ENCODE assay signal across 10 cellular contexts in genomic region chr18:58186258-58186948, GRCh38.
DNase-seq lines count a peak whose midpoint lies in the region; ATAC-seq, FAIRE-seq and TF ChIP-seq lines count a peak whose summit lies in the region.
"Had no signal": no experiment of that assay in that cellular context is flagged by ENCODE, and none has a peak within 500 bp of the region (broad histone marks: within the 10 kb centered on the region; RNA-seq: fewer than 3 reads in every experiment).

No MANE protein-coding gene starts in this region.

- no peak overlapping the region for H3K23ac ChIP-seq in H1 (ENCODE audit: insufficient read length)

- H3K14ac ChIP-seq in H1 (ENCODE audit: insufficient read length), result no peak overlapping the region

- H2AFZ ChIP-seq in H1 (ENCODE audit: low read length) (no peak overlapping the region), osteoblast (ENCODE audit: low read length) (no peak overlapping the region)

- no peak for ATAC-seq in natural killer cell treated with Interleukin-12 subunit alpha and Interleukin-12 subunit beta and Interleukin-15 and Interleukin-18, amount 100 ng/mL, for 72 hours

- H3K79me1 ChIP-seq in H1 (ENCODE audit: low read depth, low read length), result peaks cover 9% of the 10 kb centered on the region

- H3K4me2 ChIP-seq in H1 (ENCODE audit: insufficient read depth in 1 of 2, low read depth in 2 of 2, low read length in 2 of 2) (no peak overlapping the region), osteoblast (ENCODE audit: insufficient read depth, low read length) (peak overlapping the region; percentile 32)

- no peak overlapping the region for H3K4ac ChIP-seq in H1 (replicated peaks; ENCODE audit: insufficient read length, low read depth, low read length)

- H2BK5ac ChIP-seq in H1 (ENCODE audit: low read depth, low read length), result no peak overlapping the region

- no peak overlapping the region for H4K91ac ChIP-seq in H1 (replicated peaks; ENCODE audit: insufficient read length, low read length)

- WGBS in H1 (ENCODE audit: extremely low coverage in 1 of 2, insufficient coverage in 1 of 2, insufficient read length in 1 of 2, insufficient replicate concordance in 2 of 2, low coverage in 1 of 2, low lambda C conversion rate in 2 of 2, missing lambda C conversion rate in 1 of 2), 2 experiments, result 89% methylated on average over 6 of the region's 6 CpGs; no CpG with 5 or more reads in 1 of the 2 experiments

- H3K9ac ChIP-seq in H1 (replicated peaks in 1 of 4; ENCODE audit: extremely low read depth in 1 of 4, low read depth in 3 of 4, low read length in 3 of 4), result no peak overlapping the region

- H3K27ac ChIP-seq in H1 (ENCODE audit: low read depth, low read length) (no peak overlapping the region), osteoblast (ENCODE audit: low read depth, low read length) (peak overlapping the region; percentile 72)
- H3K27ac ChIP-seq: SJCRH30 had no signal

- H2BK12ac ChIP-seq in H1 (ENCODE audit: low read depth, low read length), result no peak overlapping the region

- H3K27ac Mint-ChIP-seq in natural killer cell treated with Interleukin-12 subunit alpha and Interleukin-12 subunit beta and Interleukin-15 and Interleukin-18, amount 100 ng/mL, for 72 hours, result no peak overlapping the region
- H3K27ac Mint-ChIP-seq: activated naive CD4-positive, alpha-beta T cell treated with anti-CD3 and anti-CD28 coated beads, Interleukin-2, amount 50 U/mL, for 24 hours had no signal

- no peak overlapping the region for H3K56ac ChIP-seq in H1 (replicated peaks; ENCODE audit: insufficient read length, low read depth, low read length)

- FAIRE-seq in H1 (lab: Jason Lieb, UNC), result no peak

- POLR2A ChIA-PET in H1 (lab: Charles Lee; ENCODE audit: partially characterized antibody), result interaction anchor here (1.0 kb wide), 1 partner anchor 9 kb away, joined by 4 read pairs; no protein-coding TSS in a partner anchor
- POLR2A ChIA-PET in GM10248 (lab: Yijun Ruan, JAX), result no interaction called here

- TF ChIP-seq POLR2A in H1 (IDR thresholded peaks at IDR 0.05; ENCODE audit: control extremely low read depth in 1 of 2, low read depth in 2 of 2, low read length in 2 of 2), result no peak

- no peak for TF ChIP-seq CTCF in H1 (IDR thresholded peaks at IDR 0.05; ENCODE audit: control extremely low read depth in 1 of 3, insufficient read depth in 1 of 3, low read depth in 1 of 3, low read length in 3 of 3)
- TF ChIP-seq CTCF in osteoblast (IDR thresholded peaks at IDR 0.05; ENCODE audit: extremely low read depth, low read depth, low read length), result no peak
- TF ChIP-seq CTCF in GM10248 (IDR thresholded peaks at IDR 0.05; ENCODE audit: control extremely low read depth, extremely low read depth, low read depth, missing control alignments), result no peak

- H3K27me3 ChIP-seq in H1 (replicated peaks in 1 of 4; ENCODE audit: control insufficient read depth in 3 of 4, extremely low read depth in 1 of 4, insufficient read depth in 3 of 4, low read length in 3 of 4) (no peaks in the 10 kb centered on the region), osteoblast (ENCODE audit: insufficient read depth, low read length) (no peaks in the 10 kb centered on the region)
- H3K27me3 ChIP-seq: SJCRH30 had no signal

- H3K79me2 ChIP-seq in H1 (ENCODE audit: control insufficient read depth in 1 of 2, insufficient read depth in 2 of 2, low read length in 2 of 2), result peaks cover 2 to 38% of the 10 kb centered on the region in 2 experiments; a peak in 2 of 4 replicates
- H3K79me2 ChIP-seq in osteoblast (ENCODE audit: insufficient read depth, low read length), result no peaks in the 10 kb centered on the region

- H3K36me3 Mint-ChIP-seq in natural killer cell treated with Interleukin-12 subunit alpha and Interleukin-12 subunit beta and Interleukin-15 and Interleukin-18, amount 100 ng/mL, for 72 hours, result no peaks in the 10 kb centered on the region
- H3K36me3 Mint-ChIP-seq: activated naive CD4-positive, alpha-beta T cell treated with anti-CD3 and anti-CD28 coated beads, Interleukin-2, amount 50 U/mL, for 24 hours had no signal

- TF ChIP-seq EP300 in H1 (IDR thresholded peaks at IDR 0.05; ENCODE audit: borderline replicate concordance in 1 of 2, low read depth in 2 of 2, low read length in 2 of 2), result no peak

- no peak overlapping the region for H4K8ac ChIP-seq in H1 (ENCODE audit: extremely low read depth, insufficient read depth, low read length)

- H4K5ac ChIP-seq in H1 (ENCODE audit: insufficient read length, low read depth, low read length), result no peak overlapping the region

- H3K4me3 ChIP-seq in H1 (ENCODE audit: extremely low read depth in 1 of 4, insufficient read depth in 2 of 4, low read depth in 3 of 4, low read length in 4 of 4) (no peak overlapping the region), osteoblast (ENCODE audit: insufficient read depth, low read length) (no peak overlapping the region)
- H3K4me3 ChIP-seq: SJCRH30 had no signal

- DNase-seq in DMS53 treated with DMSO at 0.1 percent for 48 hours (lab: John Stamatoyannopoulos, UW; ENCODE audit: unreplicated experiment) (peak; percentile 65), NCI-H446 (lab: John Stamatoyannopoulos, UW) (peak; percentile 39 to 79), H1 (ENCODE audit: low read depth in 1 of 2, low spot score in 2 of 2) (peak in 1 of 2 experiments; percentile 37), osteoblast (ENCODE audit: insufficient read length, low spot score, missing footprints) (peak; percentile 81), SW480 (ENCODE audit: low spot score) (no peak), GM10248 (ENCODE audit: extremely low spot score) (no peak)
- DNase-seq in natural killer cell treated with Interleukin-12 subunit alpha and Interleukin-12 subunit beta and Interleukin-15 and Interleukin-18, amount 100 ng/mL, for 72 hours (ENCODE audit: low spot score), result no peak
- no peak for DNase-seq in stimulated activated naive CD4-positive, alpha-beta T cell (lab: John Stamatoyannopoulos, UW)
- DNase-seq: SJCRH30 had no signal

- no peaks in the 10 kb centered on the region for H3K9me3 Mint-ChIP-seq in natural killer cell treated with Interleukin-12 subunit alpha and Interleukin-12 subunit beta and Interleukin-15 and Interleukin-18, amount 100 ng/mL, for 72 hours
- H3K9me3 Mint-ChIP-seq: activated naive CD4-positive, alpha-beta T cell treated with anti-CD3 and anti-CD28 coated beads, Interleukin-2, amount 50 U/mL, for 24 hours had no signal

- peaks cover 4 to 16% (median 11%) of the 10 kb centered on the region in 4 experiments for H3K4me1 ChIP-seq in H1 (replicated peaks in 1 of 4; ENCODE audit: control insufficient read depth in 3 of 4, insufficient read depth in 4 of 4, low read length in 3 of 4)
- peaks cover 18% of the 10 kb centered on the region for H3K4me1 ChIP-seq in osteoblast (ENCODE audit: insufficient read depth, low read length)

- no peaks in the 10 kb centered on the region for H3K23me2 ChIP-seq in H1 (ENCODE audit: low read depth, low read length)

- H3K9me3 ChIP-seq in H1 (ENCODE audit: insufficient read depth in 2 of 2, low read depth in 1 of 2, low read length in 1 of 2) (no peaks in the 10 kb centered on the region; a peak in 1 of 4 replicates), osteoblast (ENCODE audit: low read depth, low read length) (no peaks in the 10 kb centered on the region)
- H3K9me3 ChIP-seq: SJCRH30 had no signal

- no peak overlapping the region for H3K4me3 Mint-ChIP-seq in natural killer cell treated with Interleukin-12 subunit alpha and Interleukin-12 subunit beta and Interleukin-15 and Interleukin-18, amount 100 ng/mL, for 72 hours
- H3K4me3 Mint-ChIP-seq: activated naive CD4-positive, alpha-beta T cell treated with anti-CD3 and anti-CD28 coated beads, Interleukin-2, amount 50 U/mL, for 24 hours had no signal

- H2BK120ac ChIP-seq in H1 (replicated peaks; ENCODE audit: low read depth, low read length), result no peak overlapping the region

- no peaks in the 10 kb centered on the region for H3K4me1 Mint-ChIP-seq in natural killer cell treated with Interleukin-12 subunit alpha and Interleukin-12 subunit beta and Interleukin-15 and Interleukin-18, amount 100 ng/mL, for 72 hours (ENCODE audit: low read depth in 2 of 2)
- H3K4me1 Mint-ChIP-seq: activated naive CD4-positive, alpha-beta T cell treated with anti-CD3 and anti-CD28 coated beads, Interleukin-2, amount 50 U/mL, for 24 hours had no signal

- no peaks in the 10 kb centered on the region for H3K27me3 Mint-ChIP-seq in natural killer cell treated with Interleukin-12 subunit alpha and Interleukin-12 subunit beta and Interleukin-15 and Interleukin-18, amount 100 ng/mL, for 72 hours
- H3K27me3 Mint-ChIP-seq: activated naive CD4-positive, alpha-beta T cell treated with anti-CD3 and anti-CD28 coated beads, Interleukin-2, amount 50 U/mL, for 24 hours had no signal

- no peaks in the 10 kb centered on the region; a peak in 1 of 8 replicates for H3K36me3 ChIP-seq in H1 (ENCODE audit: control insufficient read depth in 2 of 4, insufficient read depth in 4 of 4, low read length in 3 of 4)
- no peaks in the 10 kb centered on the region for H3K36me3 ChIP-seq in osteoblast (ENCODE audit: insufficient read depth, low read length)
- H3K36me3 ChIP-seq: SJCRH30 had no signal

- CTCF ChIA-PET in H1 (lab: Charles Lee; ENCODE audit: partially characterized antibody) (interaction anchor here (0.5 to 1.5 kb wide), 6 partner anchors 8 to 826 kb away, joined by 3 to 6 read pairs (median 3); no protein-coding TSS in a partner anchor), GM10248 (lab: Yijun Ruan, JAX) (interaction anchor here (1.1 kb wide), 1 partner anchor 39 kb away, joined by 3 read pairs; no protein-coding TSS in a partner anchor)

- TF ChIP-seq RAD21 in H1 (IDR thresholded peaks at IDR 0.05 in 1 of 2, conservative IDR thresholded peaks at IDR 0.05 in 1 of 2; ENCODE audit: low read depth in 2 of 2, low read length in 2 of 2), result no peak

- H4K20me1 ChIP-seq in H1 (replicated peaks in 1 of 2; ENCODE audit: control insufficient read depth in 1 of 2, insufficient read depth in 2 of 2, low read length in 2 of 2), result peaks cover 6 to 9% of the 10 kb centered on the region in 2 experiments
- H4K20me1 ChIP-seq in osteoblast (ENCODE audit: insufficient read depth, low read length), result no peaks in the 10 kb centered on the region

- H2BK20ac ChIP-seq in H1 (ENCODE audit: low read length), result no peak overlapping the region

- no peak overlapping the region for H2AK5ac ChIP-seq in H1 (ENCODE audit: low read depth, low read length)

- no peak overlapping the region for H3K18ac ChIP-seq in H1 (ENCODE audit: extremely low read depth, low read length)

- no peak overlapping the region for H2BK15ac ChIP-seq in H1 (ENCODE audit: low read length)

TF ChIP-seq in H1, 55 proteins besides CTCF, POLR2A, EP300 and RAD21:
- TF ChIP-seq MAX (IDR thresholded peaks at IDR 0.05) (no peak), GABPA (IDR thresholded peaks at IDR 0.05; ENCODE audit: borderline replicate concordance, insufficient read depth, low read length) (no peak), TEAD4 (IDR thresholded peaks at IDR 0.05; ENCODE audit: low read depth, low read length) (0 out of 2 replicates have a peak, but pooled peaks have one; percentile 25)

Comparison
In these comparisons a context has a peak if more than half of its experiments do, and no peak if none do; other contexts are left out.
1. DNase-seq: peak in DMS53 treated with DMSO at 0.1 percent for 48 hours (single experiment), NCI-H446 (2 of 2) and osteoblast (single experiment); none in natural killer cell treated with Interleukin-12 subunit alpha and Interleukin-12 subunit beta and Interleukin-15 and Interleukin-18, amount 100 ng/mL, for 72 hours (single experiment), stimulated activated naive CD4-positive, alpha-beta T cell (0 of 6), SW480 (single experiment) and GM10248 (single experiment).